11 cellular contexts compared by ENCODE assay signal in genomic region chr9:132210472-132211145, GRCh38. TPM values are rescaled to one million over a fixed set of nuclear protein-coding genes. Genes with fewer than 3 reads are reported as not detected.
DNase-seq lines count a peak whose midpoint lies in the region; ATAC-seq, FAIRE-seq and TF ChIP-seq lines count a peak whose summit lies in the region.
"Had no signal": no experiment of that assay in that cellular context is flagged by ENCODE, and none has a peak within 500 bp of the region (broad histone marks: within the 10 kb centered on the region; RNA-seq: fewer than 3 reads in every experiment).

No MANE protein-coding gene starts in this region.

- no peak for FAIRE-seq in keratinocyte (lab: Jason Lieb, UNC)

- H3K4me3 ChIP-seq in AG10803 (ENCODE audit: low read length) (no peak overlapping the region), keratinocyte (ENCODE audit: control insufficient read depth in 2 of 3, extremely low read depth in 1 of 3, insufficient read depth in 2 of 3, low read depth in 1 of 3, low read length in 3 of 3) (no peak overlapping the region), mucosa of descending colon (no peak overlapping the region)
- H3K4me3 ChIP-seq: thoracic aorta had no signal

- no peaks in the 10 kb centered on the region for H3K9me3 Mint-ChIP-seq in activated T-cell treated with anti-CD3 and anti-CD28 coated beads, Interleukin-2, amount 50 U/mL, for 4 hours
- H3K9me3 Mint-ChIP-seq: CD8-positive, alpha-beta memory T cell; T-helper 1 cell treated with Interleukin-12 subunit alpha and Interleukin-12 subunit beta and Interleukin-4 antibody, amounts not matched to agents 30 μg/mL and 1 μg/mL, for 36 hours had no signal

- TF ChIP-seq CTCF in AG10803 (conservative IDR thresholded peaks at IDR 0.05; ENCODE audit: low read length) (no peak), keratinocyte (optimal IDR thresholded peaks at IDR 0.05 in 1 of 3, IDR thresholded peaks at IDR 0.05 in 1 of 3, conservative IDR thresholded peaks at IDR 0.05 in 1 of 3; ENCODE audit: extremely low read depth in 1 of 3, insufficient read depth in 2 of 3, low read length in 3 of 3) (no peak), GM10248 (IDR thresholded peaks at IDR 0.05; ENCODE audit: control extremely low read depth, extremely low read depth, low read depth, missing control alignments) (no peak), mucosa of descending colon (IDR thresholded peaks at IDR 0.05) (no peak)

- H3K27ac ChIP-seq in keratinocyte (ENCODE audit: control insufficient read depth, insufficient read depth, low read length) = no peak overlapping the region
- H3K27ac ChIP-seq: thoracic aorta had no signal

- H3K27me3 ChIP-seq in keratinocyte (ENCODE audit: control insufficient read depth, extremely low read depth, insufficient read depth, low read length) = no peaks in the 10 kb centered on the region

- POLR2A ChIA-PET in GM10248 (lab: Yijun Ruan, JAX) = no interaction called here

- H3K27me3 Mint-ChIP-seq in activated T-cell treated with anti-CD3 and anti-CD28 coated beads, Interleukin-2, amount 50 U/mL, for 4 hours (ENCODE audit: low read depth) = peaks cover 6% of the 10 kb centered on the region

- no peaks in the 10 kb centered on the region for H3K36me3 Mint-ChIP-seq in activated T-cell treated with anti-CD3 and anti-CD28 coated beads, Interleukin-2, amount 50 U/mL, for 4 hours (ENCODE audit: insufficient read depth)
- H3K36me3 Mint-ChIP-seq: CD8-positive, alpha-beta memory T cell had no signal

- H3K79me2 ChIP-seq in keratinocyte (ENCODE audit: control insufficient read depth, insufficient read depth, low read length) = no peaks in the 10 kb centered on the region

- dilution Hi-C loops in keratinocyte (cut with MboI; ENCODE audit: extremely low pct_ligation_motif_present, low sequenced_read_pairs) = no loop called here

- DNase-seq in AG10803 (ENCODE audit: low read depth) (peak; percentile 13), ELR (ENCODE audit: low read depth) (peak; percentile 77), keratinocyte (ENCODE audit: low read depth, low spot score) (peak; percentile 69), NCI-H2081 treated with DMSO at 0.1 percent for 48 hours (lab: John Stamatoyannopoulos, UW) (no peak), GM10248 (ENCODE audit: extremely low spot score) (no peak), mucosa of descending colon (no peak)
- no peak for DNase-seq in activated T-cell treated with anti-CD3 and anti-CD28 coated beads, Interleukin-2, amount 50 U/mL, for 4 hours
- DNase-seq: CD8-positive, alpha-beta memory T cell had no signal

- H3K36me3 ChIP-seq in keratinocyte (ENCODE audit: control insufficient read depth in 2 of 2, extremely low read depth in 1 of 2, insufficient read depth in 2 of 2, low read length in 2 of 2) (no peaks in the 10 kb centered on the region), mucosa of descending colon (ENCODE audit: low read depth) (no peaks in the 10 kb centered on the region)
- H3K36me3 ChIP-seq: thoracic aorta had no signal

- intact Hi-C loops in mucosa of descending colon (cut with DNase I, micrococcal nuclease) = no loop called here

- H3K9me1 ChIP-seq in keratinocyte (ENCODE audit: control insufficient read depth, extremely low read depth, insufficient read depth, low read length) = no peaks in the 10 kb centered on the region

- no peak overlapping the region for H3K4me3 Mint-ChIP-seq in activated T-cell treated with anti-CD3 and anti-CD28 coated beads, Interleukin-2, amount 50 U/mL, for 4 hours
- H3K4me3 Mint-ChIP-seq: CD8-positive, alpha-beta memory T cell; T-helper 1 cell treated with Interleukin-12 subunit alpha and Interleukin-12 subunit beta and Interleukin-4 antibody, amounts not matched to agents 30 μg/mL and 1 μg/mL, for 36 hours had no signal

- H3K9me3 ChIP-seq in keratinocyte (ENCODE audit: control insufficient read depth, low read depth, low read length) (no peaks in the 10 kb centered on the region), mucosa of descending colon (no peaks in the 10 kb centered on the region)
- H3K9me3 ChIP-seq: thoracic aorta had no signal

- H3K4me1 ChIP-seq in keratinocyte (ENCODE audit: control insufficient read depth, extremely low read depth, insufficient read depth, low read length) (peaks cover 8% of the 10 kb centered on the region), mucosa of descending colon (ENCODE audit: low read depth) (no peaks in the 10 kb centered on the region)

- CTCF ChIA-PET in GM10248 (lab: Yijun Ruan, JAX) = no interaction called here

- H3K4me1 Mint-ChIP-seq in activated T-cell treated with anti-CD3 and anti-CD28 coated beads, Interleukin-2, amount 50 U/mL, for 4 hours (ENCODE audit: low read depth) = no peaks in the 10 kb centered on the region

- no peaks in the 10 kb centered on the region for H4K20me1 ChIP-seq in keratinocyte (ENCODE audit: control insufficient read depth, extremely low read depth, insufficient read depth, low read length)

- no peak overlapping the region for H3K4me2 ChIP-seq in keratinocyte (ENCODE audit: control insufficient read depth, extremely low read depth, insufficient read depth, low read depth, low read length)

- H3K9ac ChIP-seq in keratinocyte (ENCODE audit: control insufficient read depth, extremely low read depth, insufficient read depth, low read length) = no peak overlapping the region

- peak; percentile 42 to 66 for ATAC-seq in activated T-cell treated with anti-CD3 and anti-CD28 coated beads, Interleukin-2, amount 50 U/mL, for 4 hours
- ATAC-seq in mucosa of descending colon (no peak), HG02798 (IDR thresholded peaks at IDR 0.05; ENCODE audit: poor library complexity, unreplicated experiment) (no peak)

- H2AFZ ChIP-seq in keratinocyte (ENCODE audit: control insufficient read depth, low read length) = no peak overlapping the region

RNA-seq across cellular contexts. Expression of gene NTNG2, which starts 48.8 kb away (rescaled TPM):
- 1 to 10 TPM in 1 of 3 donors, under 1 TPM in 2; 0.91 to 1.4 (median 0.95) TPM for total RNA-seq in activated T-cell treated with anti-CD3 and anti-CD28 coated beads, Interleukin-2, amount 50 U/mL, for 4 hours
- polyA plus RNA-seq in keratinocyte = 0.05 to 0.17 TPM (median 0.06 TPM) in 3 replicates
- polyA plus RNA-seq in keratinocyte (2011; ENCODE audit: low read depth) = not detected
- polyA plus RNA-seq in keratinocyte (2011; cell fraction: cytosol; rRNA removed) = 0.09 and 0.53 TPM in 2 replicates
- polyA plus RNA-seq in keratinocyte (2011; cell fraction: nucleus; rRNA removed) = 0.41 and 0.64 TPM in 2 replicates
- 0.05 and 0.13 TPM in 2 replicates for polyA plus RNA-seq in keratinocyte (2012; ENCODE audit: low replicate concordance)
- 0.07 to 0.16 TPM (median 0.10 TPM) in 3 replicates for polyA minus RNA-seq in keratinocyte
- polyA minus RNA-seq in keratinocyte (2011; cell fraction: cytosol; rRNA and poly(A)+ RNA removed) = not detected
- polyA minus RNA-seq in keratinocyte (2011; cell fraction: nucleus; rRNA and poly(A)+ RNA removed) = 0.31 and 0.32 TPM in 2 replicates
- total RNA-seq in mucosa of descending colon = under 1 TPM; 0.41 to 0.73 (median 0.43) TPM

Comparison
In these comparisons a context has a peak if more than half of its experiments do, and no peak if none do; other contexts are left out.
1. DNase-seq: peak in AG10803 (single experiment), ELR (single experiment) and keratinocyte (single experiment); none in activated T-cell treated with anti-CD3 and anti-CD28 coated beads, Interleukin-2, amount 50 U/mL, for 4 hours (single experiment), NCI-H2081 treated with DMSO at 0.1 percent for 48 hours (single experiment), GM10248 (single experiment) and mucosa of descending colon (0 of 3).
2. ATAC-seq: peak in activated T-cell treated with anti-CD3 and anti-CD28 coated beads, Interleukin-2, amount 50 U/mL, for 4 hours (2 of 2); none in mucosa of descending colon (single experiment) and HG02798 (single experiment).